11 cellular contexts compared by ENCODE assay signal in genomic region chr1:25565626-25566025, GRCh38. TPM values are rescaled to one million over a fixed set of nuclear protein-coding genes. Genes with fewer than 3 reads are reported as not detected.
DNase-seq lines count a peak whose midpoint lies in the region; ATAC-seq, FAIRE-seq and TF ChIP-seq lines count a peak whose summit lies in the region.
"Had no signal": no experiment of that assay in that cellular context is flagged by ENCODE, and none has a peak within 500 bp of the region (broad histone marks: within the 10 kb centered on the region; RNA-seq: fewer than 3 reads in every experiment).

No MANE protein-coding gene starts in this region.

- H3K27me3 Mint-ChIP-seq in astrocyte (ENCODE audit: low read depth, unreplicated experiment), result peaks cover 2% of the 10 kb centered on the region
- no peaks in the 10 kb centered on the region for H3K27me3 Mint-ChIP-seq in nephron progenitor cell (ENCODE audit: low read depth, poor library complexity)

- H2AFZ ChIP-seq in HepG2 (ENCODE audit: low read length) (no peak overlapping the region), astrocyte (ENCODE audit: low read depth, low read length) (no peak overlapping the region)

- no TSS peak for BruUV-seq in HepG2 (replicated peaks; lab: Mats Ljungman, UMichigan)

- CTCF ChIA-PET in HepG2 (lab: Yijun Ruan, JAX; ENCODE audit: low intra/inter-chr PET ratio, low total read pairs), result no interaction called here

- H3K27ac ChIP-seq in right lobe of liver (peak overlapping the region in 2 of 3 donors; percentile 1 to 51), HepG2 (ENCODE audit: extremely low read length, insufficient read depth, low read length) (no peak overlapping the region), astrocyte (ENCODE audit: low read depth, low read length) (no peak overlapping the region), urinary bladder (ENCODE audit: low read depth) (peak overlapping the region; percentile 41), small intestine (ENCODE audit: low read depth in 1 of 2, low read length in 1 of 2) (no peak overlapping the region)
- H3K27ac ChIP-seq: foreskin keratinocyte, neutrophil had no signal

- intact Hi-C loops in right lobe of liver (cut with DNase I), result no loop called here
- intact Hi-C loops in HepG2 (cut with micrococcal nuclease; ENCODE audit: unreplicated experiment), result no loop called here

- no peak for TF ChIP-seq RAD21 in HepG2 (CRISPR knock-in tag; IDR thresholded peaks at IDR 0.05)

- H3K9me3 ChIP-seq in right lobe of liver (no peaks in the 10 kb centered on the region), HepG2 (ENCODE audit: low read length) (no peaks in the 10 kb centered on the region), astrocyte (ENCODE audit: insufficient read depth, low read depth, low read length) (no peaks in the 10 kb centered on the region), small intestine (ENCODE audit: control insufficient read depth, low read depth) (no peaks in the 10 kb centered on the region)
- H3K9me3 ChIP-seq: neutrophil had no signal

- ATAC-seq in right lobe of liver, result no peak
- ATAC-seq in HepG2, result no peak
- no peak for ATAC-seq in GM21825 (IDR thresholded peaks at IDR 0.05; ENCODE audit: unreplicated experiment)
- ATAC-seq: foreskin keratinocyte had no signal

- DNase-seq in right lobe of liver, result no peak
- DNase-seq in HepG2 (ENCODE audit: low spot score), result no peak
- DNase-seq in astrocyte (ENCODE audit: low read depth), result no peak
- no peak for DNase-seq in nephron progenitor cell
- no peak for DNase-seq in hepatic stellate cell (ENCODE audit: low spot score)
- no peak for DNase-seq in small intestine
- DNase-seq: foreskin keratinocyte, H7 had no signal

- H3K9me3 Mint-ChIP-seq in astrocyte (ENCODE audit: unreplicated experiment), result peaks cover 2% of the 10 kb centered on the region
- no peaks in the 10 kb centered on the region for H3K9me3 Mint-ChIP-seq in nephron progenitor cell

- no peak for TF ChIP-seq EP300 in HepG2 (IDR thresholded peaks at IDR 0.05; ENCODE audit: low read depth in 2 of 2, low read length in 2 of 2)
- TF ChIP-seq EP300 in HepG2 (CRISPR knock-in tag; IDR thresholded peaks at IDR 0.05; ENCODE audit: borderline replicate concordance), result no peak

- no peaks in the 10 kb centered on the region for H3K27me3 ChIP-seq in right lobe of liver
- no peaks in the 10 kb centered on the region; a peak in 1 of 5 replicates for H3K27me3 ChIP-seq in HepG2 (ENCODE audit: control insufficient read depth in 1 of 2, insufficient read depth in 2 of 2, low read length in 2 of 2)
- H3K27me3 ChIP-seq in astrocyte (ENCODE audit: insufficient read depth, low read length), result no peaks in the 10 kb centered on the region
- no peaks in the 10 kb centered on the region for H3K27me3 ChIP-seq in small intestine (ENCODE audit: control insufficient read depth in 2 of 2, insufficient read depth in 2 of 2, low read length in 2 of 2)
- H3K27me3 ChIP-seq: foreskin keratinocyte, neutrophil had no signal

- in situ Hi-C loops in HepG2 (cut with HindIII; ENCODE audit: extremely low pct_ligation_motif_present, low pct_unique_long_range_greater_than_20kb), result loop anchor here (5.0 kb wide), 1 partner anchor 33 kb away; no protein-coding TSS in a partner anchor

- H3K9ac ChIP-seq in HepG2 (ENCODE audit: insufficient read depth, low read depth, low read length) (no peak overlapping the region), astrocyte (ENCODE audit: low read length) (peak overlapping the region; percentile 32)

- FAIRE-seq in HepG2 (lab: Jason Lieb, UNC) (no peak), astrocyte (lab: Jason Lieb, UNC) (no peak), small intestine (lab: Jason Lieb, UNC) (no peak)

- WGBS in right lobe of liver (ENCODE audit: insufficient coverage, low coverage, low lambda C conversion rate, missing lambda C conversion rate), result 81% methylated on average over 7 of the region's 8 CpGs
- 88% methylated on average over 8 of the region's 8 CpGs for WGBS in HepG2 (ENCODE audit: low lambda C conversion rate)
- 86% methylated on average over 8 of the region's 8 CpGs for WGBS in urinary bladder
- 83 to 90% (median 89%) methylated on average over 8 of the region's 8 CpGs for WGBS in small intestine, 3 donors

- H4K20me1 ChIP-seq in HepG2 (ENCODE audit: insufficient read depth, low read length) (no peaks in the 10 kb centered on the region), astrocyte (ENCODE audit: insufficient read depth, low read length) (no peaks in the 10 kb centered on the region)

- POLR2A ChIA-PET in HepG2 (lab: Yijun Ruan, JAX), result interaction anchor here (1.1 kb wide), 1 partner anchor 17 kb away, joined by 3 read pairs; no protein-coding TSS in a partner anchor

- H3K27ac Mint-ChIP-seq in astrocyte (ENCODE audit: unreplicated experiment) (no peak overlapping the region), nephron progenitor cell (peak overlapping the region; percentile 68)

- no peak overlapping the region for H3K4me3 ChIP-seq in right lobe of liver
- no peak overlapping the region for H3K4me3 ChIP-seq in HepG2 (replicated peaks in 1 of 3; ENCODE audit: insufficient read depth in 1 of 3, low read depth in 2 of 3, low read length in 3 of 3)
- no peak overlapping the region for H3K4me3 ChIP-seq in astrocyte (ENCODE audit: insufficient read depth, low read depth, low read length)
- H3K4me3 ChIP-seq in urinary bladder (ENCODE audit: low read depth, low read length), result no peak overlapping the region
- no peak overlapping the region for H3K4me3 ChIP-seq in small intestine (ENCODE audit: low read depth in 1 of 2, low read length in 2 of 2)

- H3K4me2 ChIP-seq in HepG2 (ENCODE audit: low read depth, low read length) (no peak overlapping the region), astrocyte (ENCODE audit: low read length) (no peak overlapping the region)

- no peak for TF ChIP-seq CTCF in right lobe of liver (IDR thresholded peaks at IDR 0.05)
- TF ChIP-seq CTCF in HepG2 (CRISPR knock-in tag; IDR thresholded peaks at IDR 0.05), result no peak
- TF ChIP-seq CTCF in astrocyte (IDR thresholded peaks at IDR 0.05; ENCODE audit: insufficient read depth, low read depth, low read length), result no peak
- TF ChIP-seq CTCF in nephron progenitor cell (IDR thresholded peaks at IDR 0.05), result no peak

- H3K4me1 ChIP-seq in right lobe of liver, result peaks cover 0 to 18% (median 6%) of the 10 kb centered on the region in 4 donors
- peaks cover 32% of the 10 kb centered on the region for H3K4me1 ChIP-seq in HepG2 (ENCODE audit: insufficient read depth, low read length)
- H3K4me1 ChIP-seq in astrocyte (ENCODE audit: insufficient read depth, low read length), result peaks cover 58% of the 10 kb centered on the region
- H3K4me1 ChIP-seq in urinary bladder (ENCODE audit: insufficient read depth), result no peaks in the 10 kb centered on the region
- peaks cover 10 to 19% of the 10 kb centered on the region in 2 donors for H3K4me1 ChIP-seq in small intestine (ENCODE audit: control insufficient read depth in 2 of 2, insufficient read depth in 1 of 2, low read depth in 1 of 2, low read length in 1 of 2)

- TF ChIP-seq POLR2A in right lobe of liver (IDR thresholded peaks at IDR 0.05) (no peak), HepG2 (IDR thresholded peaks at IDR 0.05; ENCODE audit: insufficient read depth in 1 of 2, low read depth in 2 of 2, low read length in 2 of 2) (no peak)

- H3K79me2 ChIP-seq in HepG2 (ENCODE audit: insufficient read depth, low read length) (no peaks in the 10 kb centered on the region), astrocyte (ENCODE audit: insufficient read depth, low read length) (no peaks in the 10 kb centered on the region)

- H3K36me3 ChIP-seq in right lobe of liver, result peaks cover 0 to 9% (median 3%) of the 10 kb centered on the region in 4 donors
- H3K36me3 ChIP-seq in HepG2 (replicated peaks in 1 of 2; ENCODE audit: control insufficient read depth in 1 of 2, insufficient read depth in 2 of 2, low read length in 2 of 2), result no peaks in the 10 kb centered on the region; a peak in 1 of 5 replicates
- H3K36me3 ChIP-seq in astrocyte (ENCODE audit: insufficient read depth, low read length), result no peaks in the 10 kb centered on the region
- H3K36me3 ChIP-seq in urinary bladder (ENCODE audit: insufficient read depth), result no peaks in the 10 kb centered on the region
- peaks cover 0 to 2% of the 10 kb centered on the region in 2 donors for H3K36me3 ChIP-seq in small intestine (ENCODE audit: control insufficient read depth in 2 of 2, insufficient read depth in 2 of 2, low read length in 2 of 2)

- H3K36me3 Mint-ChIP-seq in astrocyte (ENCODE audit: low read depth, unreplicated experiment) (peaks cover 5% of the 10 kb centered on the region), nephron progenitor cell (ENCODE audit: low read depth) (no peaks in the 10 kb centered on the region)

- H3K4me1 Mint-ChIP-seq in astrocyte (ENCODE audit: low read depth, unreplicated experiment) (peaks cover 43% of the 10 kb centered on the region), nephron progenitor cell (peaks cover 86% of the 10 kb centered on the region)

- H3K4me3 Mint-ChIP-seq in astrocyte (ENCODE audit: unreplicated experiment) (no peak overlapping the region), nephron progenitor cell (peak overlapping the region; percentile 43)

RNA-seq across cellular contexts. Expression of gene LDLRAP1, which starts 22.2 kb away (rescaled TPM):
- total RNA-seq in right lobe of liver, result 10 to 100 TPM; 15.3 to 24.3 (median 16.7) TPM
- 6.3 and 7.2 TPM in 2 replicates for total RNA-seq in HepG2 (2016; rRNA removed; fragmentation: Illumina TruSeq; extraction: Trizol)
- 1.6 and 1.8 TPM in 2 replicates for total RNA-seq in HepG2 (2016; cell fraction: cytosol; rRNA removed; fragmentation: Illumina TruSeq; extraction: Trizol; ENCODE audit: low read depth)
- total RNA-seq in HepG2 (2016; cell fraction: insoluble cytoplasmic fraction; rRNA removed; fragmentation: Illumina TruSeq; extraction: Trizol), result 5.6 and 7.1 TPM in 2 replicates
- 5.1 and 6.4 TPM in 2 replicates for total RNA-seq in HepG2 (2016; cell fraction: membrane; rRNA removed; fragmentation: Illumina TruSeq; extraction: Trizol)
- 4.2 and 4.7 TPM in 2 replicates for total RNA-seq in HepG2 (2016; cell fraction: nucleus; rRNA removed; fragmentation: Illumina TruSeq; extraction: Trizol)
- polyA plus RNA-seq in HepG2 (2011; rRNA removed), result 12.1 and 13.7 TPM in 2 replicates
- polyA plus RNA-seq in HepG2 (2011; cell fraction: cytosol; rRNA removed), result 9.5 and 10.4 TPM in 2 replicates
- polyA plus RNA-seq in HepG2 (2011; cell fraction: nucleus; rRNA removed), result 22.0 and 26.7 TPM in 2 replicates
- polyA plus RNA-seq in HepG2 (2012), result 7.7 and 7.8 TPM in 2 replicates
- polyA plus RNA-seq in HepG2 (2016; cell fraction: cytosol; fragmentation: Illumina TruSeq; extraction: Trizol; ENCODE audit: low read depth), result 1.6 and 1.8 TPM in 2 replicates
- 7.0 and 8.1 TPM in 2 replicates for polyA plus RNA-seq in HepG2 (2016; cell fraction: insoluble cytoplasmic fraction; fragmentation: Illumina TruSeq; extraction: Trizol; ENCODE audit: low read depth)
- polyA plus RNA-seq in HepG2 (2016; cell fraction: membrane; fragmentation: Illumina TruSeq; extraction: Trizol; ENCODE audit: low read depth), result 4.6 and 4.8 TPM in 2 replicates
- polyA plus RNA-seq in HepG2 (2016; cell fraction: nucleus; fragmentation: Illumina TruSeq; extraction: Trizol; ENCODE audit: insufficient read depth, low read depth), result 12.0 and 13.6 TPM in 2 replicates
- polyA minus RNA-seq in HepG2 (2011; rRNA and poly(A)+ RNA removed; ENCODE audit: low replicate concordance), result 12.3 and 19.3 TPM in 2 replicates
- 6.8 and 10.5 TPM in 2 replicates for polyA minus RNA-seq in HepG2 (2011; cell fraction: cytosol; rRNA and poly(A)+ RNA removed)
- polyA minus RNA-seq in HepG2 (2011; cell fraction: nucleus; rRNA and poly(A)+ RNA removed), result 6.1 and 6.2 TPM in 2 replicates
- total RNA-seq in astrocyte, result 7.9 and 8.0 TPM in 2 replicates
- 10.6 TPM for total RNA-seq in urinary bladder
- polyA plus RNA-seq in urinary bladder, result 10.5 TPM
- 10 to 100 TPM in 2 of 3 donors, 1 to 10 TPM in 1; 9.5 to 18.2 (median 13.0) TPM for polyA plus RNA-seq in small intestine

RNA-seq across cellular contexts. Expression of gene MAN1C1, which starts 51.0 kb away (rescaled TPM):
- 10 to 100 TPM; 10.7 to 38.8 (median 21.0) TPM for total RNA-seq in right lobe of liver
- total RNA-seq in HepG2 (2016; rRNA removed; fragmentation: Illumina TruSeq; extraction: Trizol), result 0.15 and 0.49 TPM in 2 replicates
- total RNA-seq in HepG2 (2016; cell fraction: cytosol; rRNA removed; fragmentation: Illumina TruSeq; extraction: Trizol; ENCODE audit: low read depth), result 0.26 and 0.30 TPM in 2 replicates
- total RNA-seq in HepG2 (2016; cell fraction: insoluble cytoplasmic fraction; rRNA removed; fragmentation: Illumina TruSeq; extraction: Trizol), result 0.32 and 0.39 TPM in 2 replicates
- total RNA-seq in HepG2 (2016; cell fraction: membrane; rRNA removed; fragmentation: Illumina TruSeq; extraction: Trizol), result 0.31 and 0.69 TPM in 2 replicates
- 0.25 and 0.50 TPM in 2 replicates for total RNA-seq in HepG2 (2016; cell fraction: nucleus; rRNA removed; fragmentation: Illumina TruSeq; extraction: Trizol)
- 0.18 and 0.39 TPM in 2 replicates for polyA plus RNA-seq in HepG2 (2011; rRNA removed)
- polyA plus RNA-seq in HepG2 (2011; cell fraction: cytosol; rRNA removed), result 0.30 and 0.31 TPM in 2 replicates
- polyA plus RNA-seq in HepG2 (2011; cell fraction: nucleus; rRNA removed), result 0.23 and 0.45 TPM in 2 replicates
- 0.08 and 0.34 TPM in 2 replicates for polyA plus RNA-seq in HepG2 (2012)
- polyA plus RNA-seq in HepG2 (2016; cell fraction: cytosol; fragmentation: Illumina TruSeq; extraction: Trizol; ENCODE audit: low read depth), result 0.11 and 0.33 TPM in 2 replicates
- polyA plus RNA-seq in HepG2 (2016; cell fraction: insoluble cytoplasmic fraction; fragmentation: Illumina TruSeq; extraction: Trizol; ENCODE audit: low read depth), result 0.90 and 1.0 TPM in 2 replicates
- polyA plus RNA-seq in HepG2 (2016; cell fraction: membrane; fragmentation: Illumina TruSeq; extraction: Trizol; ENCODE audit: low read depth), result 0.25 and 0.31 TPM in 2 replicates
- polyA plus RNA-seq in HepG2 (2016; cell fraction: nucleus; fragmentation: Illumina TruSeq; extraction: Trizol; ENCODE audit: insufficient read depth, low read depth), result 0.79 TPM in 1 of 2 replicates, not detected in the other
- 0.16 and 0.40 TPM in 2 replicates for polyA minus RNA-seq in HepG2 (2011; rRNA and poly(A)+ RNA removed; ENCODE audit: low replicate concordance)
- polyA minus RNA-seq in HepG2 (2011; cell fraction: cytosol; rRNA and poly(A)+ RNA removed), result not detected in 2 replicates
- polyA minus RNA-seq in HepG2 (2011; cell fraction: nucleus; rRNA and poly(A)+ RNA removed), result 0.26 TPM in 1 of 2 replicates, not detected in the other
- 0.86 and 1.6 TPM in 2 replicates for total RNA-seq in astrocyte
- total RNA-seq in urinary bladder, result 18.2 TPM
- polyA plus RNA-seq in urinary bladder, result 26.4 TPM
- 1 to 10 TPM in 2 of 3 donors, under 1 TPM in 1; 0.67 to 5.4 (median 1.4) TPM for polyA plus RNA-seq in small intestine

Comparison
In these comparisons a context has a peak if more than half of its experiments do, and no peak if none do; other contexts are left out.
1. H3K27ac ChIP-seq: peak in right lobe of liver (2 of 3) and urinary bladder (single experiment); none in HepG2 (single experiment), astrocyte (single experiment) and small intestine (0 of 2).